Comparison of ENCODE assay signal across 9 cellular contexts in genomic region chr3:55485208-55485791, GRCh38. TPM values are rescaled to one million over a fixed set of nuclear protein-coding genes. Genes with fewer than 3 reads are reported as not detected.
A peak's percentile ranks its signal among the peaks of the same experiment; 100 is the strongest.
DNase-seq lines count a peak whose midpoint lies in the region; ATAC-seq, FAIRE-seq and TF ChIP-seq lines count a peak whose summit lies in the region.
"Had no signal": no experiment of that assay in that cellular context is flagged by ENCODE, and none has a peak within 500 bp of the region (broad histone marks: within the 10 kb centered on the region; RNA-seq: fewer than 3 reads in every experiment).

No MANE protein-coding gene starts in this region.

- TF ChIP-seq EP300 in A549 (IDR thresholded peaks at IDR 0.05), result no peak

- peak; percentile 58 to 70 for TF ChIP-seq RAD21 in A549 (conservative IDR thresholded peaks at IDR 0.05 in 1 of 2, IDR thresholded peaks at IDR 0.05 in 1 of 2)

- H3K27ac ChIP-seq in A549, result no peak overlapping the region
- H3K27ac ChIP-seq in right atrium auricular region, result peak overlapping the region; percentile 12 to 76
- H3K27ac ChIP-seq in rectal smooth muscle tissue (ENCODE audit: low read depth, low read length), result peak overlapping the region; percentile 68

- in situ Hi-C loops in GM13976 (cut with MboI; ENCODE audit: low sequenced_read_pairs, unreplicated experiment), result loop anchor here (10.0 to 25.0 kb wide), 2 partner anchors 240 to 777 kb away; no protein-coding TSS in a partner anchor

- no peaks in the 10 kb centered on the region for H3K27me3 ChIP-seq in right atrium auricular region
- peaks cover 10% of the 10 kb centered on the region for H3K27me3 ChIP-seq in rectal smooth muscle tissue (ENCODE audit: control insufficient read depth, insufficient read depth, low read length)

- no peak for TF ChIP-seq POLR2A in A549 (IDR thresholded peaks at IDR 0.05; ENCODE audit: low read length)

- peaks cover 4% of the 10 kb centered on the region; the same call in 1 of the 3 replicates for H3K4me1 ChIP-seq in A549
- peaks cover 0 to 59% of the 10 kb centered on the region in 2 donors for H3K4me1 ChIP-seq in right atrium auricular region
- peaks cover 6% of the 10 kb centered on the region for H3K4me1 ChIP-seq in rectal smooth muscle tissue (ENCODE audit: control insufficient read depth, insufficient read depth, low read length)

- no peak for FAIRE-seq in A549 (lab: Jason Lieb, UNC)

- H3K9ac ChIP-seq in rectal smooth muscle tissue (ENCODE audit: low read length), result no peak overlapping the region

- POLR2A ChIA-PET in A549 (lab: Yijun Ruan, JAX), result no interaction called here

- CTCF ChIA-PET in A549 (lab: Yijun Ruan, JAX), result interaction anchor here (0.8 kb wide), 1 partner anchor 22 kb away, joined by 3 read pairs; no protein-coding TSS in a partner anchor

- no peaks in the 10 kb centered on the region for H3K36me3 ChIP-seq in right atrium auricular region
- no peaks in the 10 kb centered on the region for H3K36me3 ChIP-seq in rectal smooth muscle tissue (ENCODE audit: control insufficient read depth, insufficient read depth, low read length)

- peak overlapping the region; percentile 66 for H3K4me2 ChIP-seq in A549

- DNase-seq in A549 (ENCODE audit: low read depth in 1 of 2, low spot score in 1 of 2) (peak; percentile 53 to 68), GM13976 (ENCODE audit: low spot score) (peak; percentile 89), NCI-H510A treated with DMSO at 0.1 percent for 48 hours (lab: John Stamatoyannopoulos, UW) (peak; percentile 44), amygdala (lab: John Stamatoyannopoulos, UW) (peak in 48 of 56 donors; percentile 6 to 77 (median 50)), right atrium auricular region (ENCODE audit: low spot score) (peak; percentile 79), NCI-H1436 treated with DMSO at 0.1 percent for 48 hours (lab: John Stamatoyannopoulos, UW) (no peak)

- no peaks in the 10 kb centered on the region for H3K9me3 ChIP-seq in A549
- no peaks in the 10 kb centered on the region for H3K9me3 ChIP-seq in right atrium auricular region

- WGBS in A549 (ENCODE audit: missing lambda C conversion rate), result 66% methylated on average over 18 of the region's 40 CpGs

- ATAC-seq in A549 (peak; percentile 60 to 84; a peak in 5 of 6 replicates), HG03045 (IDR thresholded peaks at IDR 0.05; ENCODE audit: unreplicated experiment) (peak; percentile 77)
- ATAC-seq: HCT116 had no signal

- TF ChIP-seq CTCF in A549 (IDR thresholded peaks at IDR 0.05) (peak; percentile 42), GM13976 (IDR thresholded peaks at IDR 0.05; ENCODE audit: borderline replicate concordance, control extremely low read depth, extremely low read depth, insufficient read depth, missing control alignments) (peak; percentile 69), right atrium auricular region (IDR thresholded peaks at IDR 0.05) (peak; percentile 87 to 94)

- H3K4me3 ChIP-seq in A549, result no peak overlapping the region
- peak overlapping the region; percentile 70 to 75 for H3K4me3 ChIP-seq in right atrium auricular region
- peak overlapping the region; percentile 83 for H3K4me3 ChIP-seq in rectal smooth muscle tissue (ENCODE audit: low read length)

TF ChIP-seq in A549, 52 proteins besides CTCF, POLR2A, EP300 and RAD21:
- no peak for TF ChIP-seq JUNB (IDR thresholded peaks at IDR 0.05)
- TF ChIP-seq SMC3 (IDR thresholded peaks at IDR 0.05), result peak; percentile 57

RNA-seq across cellular contexts. Expression of gene WNT5A, which starts 1.8 kb away (rescaled TPM):
- polyA plus RNA-seq in A549 (2011; rRNA removed) (0.10 and 0.17 TPM in 2 replicates), A549 (2017; fragmentation: RNase III; extraction: RNeasy Plus Mini Kit Qiagen cat#74134 plus additional on column Dnase treatment) (0.55 to 1.3 TPM (median 1.1 TPM) in 3 replicates)
- 0.13 and 0.21 TPM in 2 replicates for polyA plus RNA-seq in A549 (2012; cell fraction: cytosol; rRNA removed)
- polyA plus RNA-seq in A549 (2012; cell fraction: nucleus; rRNA removed), result 0.12 and 0.70 TPM in 2 replicates
- polyA minus RNA-seq in A549 (2011; rRNA and poly(A)+ RNA removed), result 0.19 and 0.50 TPM in 2 replicates
- 1 to 10 TPM; 2.8 to 8.0 TPM for total RNA-seq in right atrium auricular region

Comparison
In these comparisons a context has a peak if more than half of its experiments do, and no peak if none do; other contexts are left out.
1. H3K27ac ChIP-seq: peak in right atrium auricular region (2 of 2) and rectal smooth muscle tissue (single experiment); none in A549 (0 of 2).
2. Peak in every context shown above with its lines, with median percentiles within 50 percentile points of each other: CTCF ChIP-seq.